1 cellular context compared by ENCODE assay signal in genomic region chr6:33199687-33200233, GRCh38.
TF ChIP-seq lines count a peak whose summit lies in the region.

No MANE protein-coding gene starts in this region.

TF ChIP-seq in HEK293, 187 proteins besides CTCF, POLR2A, EP300 and RAD21 (continued from another document):
- peak; percentile 73; the same call in 1 of the 2 replicates for TF ChIP-seq INSM2 (tag by site-specific recombination; IDR thresholded peaks at IDR 0.05)
- no peak for TF ChIP-seq ZNF658 (tag by site-specific recombination; IDR thresholded peaks at IDR 0.05)
- no peak for TF ChIP-seq ZNF513 (tag by site-specific recombination; IDR thresholded peaks at IDR 0.05)
- TF ChIP-seq ZSCAN5A (tag by site-specific recombination; IDR thresholded peaks at IDR 0.05): no peak
- no peak; the same call in 1 of the 2 replicates for TF ChIP-seq ZFHX2 (tag by site-specific recombination; conservative IDR thresholded peaks at IDR 0.05)
- peak; percentile 89 for TF ChIP-seq ZNF398 (tag by site-specific recombination; IDR thresholded peaks at IDR 0.05)
- TF ChIP-seq ZFP37 (tag by site-specific recombination; IDR thresholded peaks at IDR 0.05): no peak
- no peak for TF ChIP-seq ZNF777 (tag by site-specific recombination; IDR thresholded peaks at IDR 0.05; ENCODE audit: borderline replicate concordance)
- no peak for TF ChIP-seq ZBTB17 (tag by site-specific recombination; IDR thresholded peaks at IDR 0.05)
- TF ChIP-seq ZNF16 (tag by site-specific recombination; IDR thresholded peaks at IDR 0.05; ENCODE audit: low read depth): no peak
- TF ChIP-seq PRDM10 (tag by site-specific recombination; IDR thresholded peaks at IDR 0.05): no peak; the same call in 1 of the 2 replicates
- peak; percentile 88; the same call in 1 of the 2 replicates for TF ChIP-seq KLF8 (tag by site-specific recombination; IDR thresholded peaks at IDR 0.05)
- no peak for TF ChIP-seq ZNF121 (tag by site-specific recombination; IDR thresholded peaks at IDR 0.05)
- no peak for TF ChIP-seq ZNF19 (tag by site-specific recombination; IDR thresholded peaks at IDR 0.05; ENCODE audit: low read depth)
- TF ChIP-seq ZNF223 (tag by site-specific recombination; IDR thresholded peaks at IDR 0.05): no peak
- TF ChIP-seq ZFP69B (tag by site-specific recombination; IDR thresholded peaks at IDR 0.05): no peak
- TF ChIP-seq MZF1 (tag by site-specific recombination; IDR thresholded peaks at IDR 0.05; ENCODE audit: borderline replicate concordance): no peak
- peak; percentile 67 for TF ChIP-seq GLIS1 (tag by site-specific recombination; IDR thresholded peaks at IDR 0.05)
- no peak for TF ChIP-seq ZNF10 (tag by site-specific recombination; IDR thresholded peaks at IDR 0.05)
TF ChIP-seq in HEK293: peak in this region for 25.
